8 cellular contexts compared by ENCODE assay signal in genomic region chr1:116825735-116826438, GRCh38.
DNase-seq lines count a peak whose midpoint lies in the region; ATAC-seq and TF ChIP-seq lines count a peak whose summit lies in the region.

No MANE protein-coding gene starts in this region.

- H3K9me3 ChIP-seq in breast epithelium (no peaks in the 10 kb centered on the region), cardiac muscle cell (ENCODE audit: low read depth) (no peaks in the 10 kb centered on the region), aorta (ENCODE audit: control insufficient read depth, low read length) (no peaks in the 10 kb centered on the region), thyroid gland (no peaks in the 10 kb centered on the region)

- DNase-seq in T47D (ENCODE audit: low read depth in 1 of 2, low spot score in 1 of 2), result peak; percentile 3 to 9
- DNase-seq in breast epithelium (ENCODE audit: low spot score in 2 of 2), result no peak
- peak in 1 of 2 donors; percentile 20 for DNase-seq in cardiac muscle cell (ENCODE audit: low read depth in 1 of 2, low spot score in 1 of 2)
- DNase-seq in aorta, result no peak
- DNase-seq in thyroid gland, result no peak
- no peak for DNase-seq in GM03348 (ENCODE audit: low spot score)
- no peak for DNase-seq in activated CD8-positive, alpha-beta memory T cell treated with anti-CD3 and anti-CD28 coated beads for 24 hours

- TF ChIP-seq CTCF in breast epithelium (IDR thresholded peaks at IDR 0.05) (no peak), cardiac muscle cell (IDR thresholded peaks at IDR 0.05; ENCODE audit: low read depth, low read length) (no peak), thyroid gland (IDR thresholded peaks at IDR 0.05) (no peak)

- in situ Hi-C loops in T47D (cut with HindIII; ENCODE audit: low pct_unique_long_range_greater_than_20kb, low sequenced_read_pairs), result no loop called here

- H3K4me1 ChIP-seq in breast epithelium (no peaks in the 10 kb centered on the region), cardiac muscle cell (ENCODE audit: low read depth) (peaks cover 25% of the 10 kb centered on the region), aorta (ENCODE audit: control insufficient read depth in 1 of 2, insufficient read depth in 2 of 2, low read length in 2 of 2) (no peaks in the 10 kb centered on the region), thyroid gland (no peaks in the 10 kb centered on the region)

- H3K27ac ChIP-seq in breast epithelium (peak overlapping the region in 1 of 2 donors; percentile 29), cardiac muscle cell (peak overlapping the region; percentile 73), aorta (ENCODE audit: low read depth in 1 of 2, low read length in 2 of 2) (no peak overlapping the region), thyroid gland (no peak overlapping the region)

- TF ChIP-seq POLR2A in breast epithelium (IDR thresholded peaks at IDR 0.05) (no peak), thyroid gland (IDR thresholded peaks at IDR 0.05) (no peak)

- peak; percentile 11 for ATAC-seq in aorta (ENCODE audit: low FRiP score)

- H3K36me3 ChIP-seq in breast epithelium (no peaks in the 10 kb centered on the region), cardiac muscle cell (no peaks in the 10 kb centered on the region), aorta (ENCODE audit: control insufficient read depth in 1 of 2, insufficient read depth in 2 of 2, low read length in 1 of 2) (no peaks in the 10 kb centered on the region), thyroid gland (no peaks in the 10 kb centered on the region)

- intact Hi-C loops in breast epithelium (cut with DNase I; ENCODE audit: low total_unique reads) (no loop called here), aorta (cut with DNase I) (no loop called here), thyroid gland (cut with DNase I) (no loop called here)

- 82 to 83% methylated on average over 10 of the region's 10 CpGs for WGBS in aorta, 2 donors
- 90 to 94% methylated on average over 10 of the region's 10 CpGs for WGBS in thyroid gland, 2 donors

- H3K4me3 ChIP-seq in breast epithelium, result no peak overlapping the region
- no peak overlapping the region for H3K4me3 ChIP-seq in cardiac muscle cell
- H3K4me3 ChIP-seq in aorta (ENCODE audit: low read length in 2 of 2), result no peak overlapping the region
- no peak overlapping the region for H3K4me3 ChIP-seq in thyroid gland (replicated peaks in 1 of 3)

- H3K27me3 ChIP-seq in breast epithelium (no peaks in the 10 kb centered on the region), cardiac muscle cell (no peaks in the 10 kb centered on the region), aorta (ENCODE audit: control insufficient read depth in 1 of 2, insufficient read depth in 2 of 2, low read length in 1 of 2) (no peaks in the 10 kb centered on the region), thyroid gland (no peaks in the 10 kb centered on the region)

TF ChIP-seq in PFSK-1, 5 proteins besides CTCF, POLR2A, EP300 and RAD21:
- no peak for TF ChIP-seq REST (IDR thresholded peaks at IDR 0.05; ENCODE audit: insufficient read depth in 1 of 2, low read depth in 2 of 2, low read length in 2 of 2)
- no peak for TF ChIP-seq TAF1 (IDR thresholded peaks at IDR 0.05; ENCODE audit: borderline replicate concordance, insufficient read depth, low read length)
- TF ChIP-seq SIN3A (IDR thresholded peaks at IDR 0.05; ENCODE audit: borderline replicate concordance, insufficient read depth, low read length), result no peak
- no peak for TF ChIP-seq POLR2AphosphoS5 (IDR thresholded peaks at IDR 0.05; ENCODE audit: low read depth, low read length)
- peak; percentile 1 for TF ChIP-seq FOXP2 (optimal IDR thresholded peaks at IDR 0.05; ENCODE audit: borderline replicate concordance, extremely low read depth, extremely low read length, insufficient read depth)

Comparison
In these comparisons a context has a peak if more than half of its experiments do, and no peak if none do; other contexts are left out.
1. DNase-seq: peak in T47D (2 of 2); none in breast epithelium (0 of 2), aorta (0 of 2), thyroid gland (0 of 2), GM03348 (single experiment) and activated CD8-positive, alpha-beta memory T cell treated with anti-CD3 and anti-CD28 coated beads for 24 hours (single experiment).